In genomic region chr22:46535876-46536558, GRCh38 we compare ENCODE assay signal across 1 cellular context.
A peak's percentile ranks its signal among the peaks of the same experiment; 100 is the strongest.
TF ChIP-seq lines count a peak whose summit lies in the region.

No MANE protein-coding gene starts in this region.

TF ChIP-seq in HepG2, 621 proteins besides CTCF, POLR2A, EP300 and RAD21:
- TF ChIP-seq ZNF556 (CRISPR knock-in tag; IDR thresholded peaks at IDR 0.05; ENCODE audit: borderline replicate concordance) (no peak), SNAPC5 (CRISPR knock-in tag; IDR thresholded peaks at IDR 0.05; ENCODE audit: borderline replicate concordance) (no peak), ZSCAN20 (CRISPR knock-in tag; IDR thresholded peaks at IDR 0.05; ENCODE audit: borderline replicate concordance) (no peak), TFE3 (CRISPR knock-in tag; IDR thresholded peaks at IDR 0.05) (no peak), HNRNPL (IDR thresholded peaks at IDR 0.05; ENCODE audit: low read depth, low read length) (0 out of 2 replicates have a peak, but pooled peaks have one; percentile 20)
